22 cellular contexts compared by ENCODE assay signal in the genomic region with DNA sequence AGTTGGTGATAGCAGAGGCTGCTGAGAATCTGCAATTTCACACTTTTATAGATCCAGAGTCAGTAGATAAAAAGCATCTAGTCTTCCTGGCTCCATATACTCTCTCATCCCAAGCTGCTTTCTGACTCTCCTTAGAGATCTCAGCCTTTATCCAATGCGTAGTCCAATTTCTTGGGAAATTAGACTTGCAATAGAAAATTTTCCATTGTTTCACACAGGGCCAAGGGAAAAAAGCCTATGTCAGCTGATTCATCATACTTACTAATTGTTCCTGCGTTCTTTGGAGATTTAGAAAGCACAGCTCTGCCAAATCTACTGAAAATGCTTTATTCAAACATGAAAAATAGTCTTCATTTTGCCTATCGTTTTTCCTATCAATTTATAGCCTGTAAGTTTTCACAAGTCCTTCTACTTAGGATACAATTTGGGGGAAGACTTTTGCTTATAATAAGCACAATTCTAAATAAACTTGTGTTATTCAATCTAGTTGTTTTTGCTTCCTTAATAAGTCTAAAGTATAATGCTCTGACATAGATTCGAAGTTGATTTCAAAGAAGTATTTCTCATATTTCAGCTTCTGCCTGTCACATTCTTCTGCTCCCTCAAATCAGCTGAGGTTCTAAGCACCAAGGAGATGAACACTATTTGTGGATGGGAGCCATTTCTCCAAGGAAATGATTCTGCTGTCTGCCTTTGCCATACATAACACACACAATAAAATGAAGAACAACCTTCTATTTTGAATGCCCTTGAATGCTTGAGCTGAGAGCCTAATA.
DNase-seq lines count a peak whose midpoint lies in the region; ATAC-seq and TF ChIP-seq lines count a peak whose summit lies in the region.
"Had no signal": no experiment of that assay in that cellular context is flagged by ENCODE, and none has a peak within 500 bp of the region (broad histone marks: within the 10 kb centered on the region; RNA-seq: fewer than 3 reads in every experiment).

No MANE protein-coding gene starts in this region.

- peaks cover 6% of the 10 kb centered on the region; the same call in 1 of the 2 replicates for H3K9me2 ChIP-seq in GM23338 (ENCODE audit: insufficient read depth)

- CTCF ChIA-PET in GM10248 (lab: Yijun Ruan, JAX), result no interaction called here

- peaks cover 14% of the 10 kb centered on the region; the same call in 2 of the 3 replicates for H3K4me1 Mint-ChIP-seq in GM23338
- H3K4me1 Mint-ChIP-seq: central memory CD8-positive, alpha-beta T cell; stimulated activated naive CD8-positive, alpha-beta T cell treated with anti-CD3 and anti-CD28 coated beads, Interleukin-15, amount 100 ng/mL, for 72 hours; T-helper 17 cell had no signal

- POLR2A ChIA-PET in GM10248 (lab: Yijun Ruan, JAX), result no interaction called here

- H3K27ac Mint-ChIP-seq in GM23338, result no peak overlapping the region
- H3K27ac Mint-ChIP-seq: activated CD8-positive, alpha-beta T cell treated with anti-CD3 and anti-CD28 coated beads for 36 hours; activated naive CD8-positive, alpha-beta T cell; activated T-cell treated with anti-CD3 and anti-CD28 coated beads, Interleukin-2, amount 50 U/mL, for 72 hours; stimulated activated naive CD8-positive, alpha-beta T cell treated with anti-CD3 and anti-CD28 coated beads, Interleukin-15, amount 100 ng/mL, for 72 hours; T-helper 17 cell had no signal

- no peak overlapping the region for H3K27ac ChIP-seq in GM23338 (ENCODE audit: low read depth)
- H3K27ac ChIP-seq in SJCRH30, result no peak overlapping the region
- H3K27ac ChIP-seq: neutrophil had no signal

- H3F3A ChIP-seq in GM23338 (replicated peaks; ENCODE audit: low read depth), result no peaks in the 10 kb centered on the region

- H3K36me3 Mint-ChIP-seq in GM23338 (ENCODE audit: low read depth), result no peaks in the 10 kb centered on the region
- H3K36me3 Mint-ChIP-seq: activated naive CD8-positive, alpha-beta T cell had no signal

- H3K4me3 ChIP-seq in fibroblast of pulmonary artery (replicated peaks; ENCODE audit: low read depth, low read length) (no peak overlapping the region), retinal pigment epithelial cell (ENCODE audit: low read length) (no peak overlapping the region), GM23338 (no peak overlapping the region), SJCRH30 (no peak overlapping the region)

- no peak overlapping the region for H3K4me2 ChIP-seq in GM23338

- no peaks in the 10 kb centered on the region for H3K9me3 ChIP-seq in SJCRH30 (replicated peaks)
- H3K9me3 ChIP-seq: neutrophil had no signal

- H3K36me3 ChIP-seq in GM23338 (ENCODE audit: insufficient read depth) (no peaks in the 10 kb centered on the region), SJCRH30 (no peaks in the 10 kb centered on the region)
- H3K36me3 ChIP-seq: neutrophil had no signal

- H3K4me3 Mint-ChIP-seq in GM23338, result no peak overlapping the region
- H3K4me3 Mint-ChIP-seq: activated CD8-positive, alpha-beta T cell treated with anti-CD3 and anti-CD28 coated beads for 36 hours; activated naive CD8-positive, alpha-beta T cell; activated T-cell treated with anti-CD3 and anti-CD28 coated beads, Interleukin-2, amount 50 U/mL, for 72 hours; central memory CD8-positive, alpha-beta T cell; stimulated activated naive CD8-positive, alpha-beta T cell treated with anti-CD3 and anti-CD28 coated beads, Interleukin-15, amount 100 ng/mL, for 72 hours; T-helper 17 cell had no signal

- H3K27me3 Mint-ChIP-seq in GM23338 (ENCODE audit: insufficient read depth, low read depth, poor library complexity), result no peaks in the 10 kb centered on the region
- H3K27me3 Mint-ChIP-seq: activated CD8-positive, alpha-beta T cell treated with anti-CD3 and anti-CD28 coated beads for 36 hours; activated naive CD8-positive, alpha-beta T cell; central memory CD8-positive, alpha-beta T cell; stimulated activated naive CD8-positive, alpha-beta T cell treated with anti-CD3 and anti-CD28 coated beads, Interleukin-15, amount 100 ng/mL, for 72 hours; T-helper 17 cell had no signal

- H3K27me3 ChIP-seq in GM23338 (ENCODE audit: insufficient read depth) (no peaks in the 10 kb centered on the region), SJCRH30 (no peaks in the 10 kb centered on the region)
- H3K27me3 ChIP-seq: neutrophil had no signal

- DNase-seq in EH (ENCODE audit: low read depth), result peak; percentile 31
- DNase-seq in amniotic epithelial cell (ENCODE audit: low read depth), result peak; percentile 37
- peak; percentile 69 for DNase-seq in fibroblast of pulmonary artery (ENCODE audit: low read depth)
- peak; percentile 65 for DNase-seq in retinal pigment epithelial cell (ENCODE audit: low read depth)
- no peak for DNase-seq in GM10248 (ENCODE audit: extremely low spot score)
- no peak for DNase-seq in GM23338 (ENCODE audit: low spot score)
- DNase-seq in middle frontal gyrus (ENCODE audit: extremely low spot score, low spot score), result no peak
- DNase-seq in SJCRH30, result no peak
- DNase-seq: activated CD8-positive, alpha-beta T cell treated with anti-CD3 and anti-CD28 coated beads for 36 hours; activated T-cell treated with anti-CD3 and anti-CD28 coated beads, Interleukin-2, amount 50 U/mL, for 72 hours; EL; NCI-H1417; NCI-H2171; NCI-H69; right cardiac atrium; SIG-M5; stimulated activated CD4-positive, alpha-beta T cell treated with anti-CD3 and anti-CD28 coated beads, Interleukin-1b, Interleukin-23, amount 100 ng/mL, for 48 hours; stimulated activated naive CD8-positive, alpha-beta T cell treated with anti-CD3 and anti-CD28 coated beads, Interleukin-15, amount 100 ng/mL, for 72 hours; T-helper 17 cell had no signal

- no peak for ATAC-seq in GM23338
- ATAC-seq: activated CD8-positive, alpha-beta T cell treated with anti-CD3 and anti-CD28 coated beads for 36 hours; activated T-cell treated with anti-CD3 and anti-CD28 coated beads, Interleukin-2, amount 50 U/mL, for 72 hours; stimulated activated naive CD8-positive, alpha-beta T cell treated with anti-CD3 and anti-CD28 coated beads, Interleukin-15, amount 100 ng/mL, for 72 hours; T-helper 17 cell had no signal

- no peak for TF ChIP-seq CTCF in fibroblast of pulmonary artery (IDR thresholded peaks at IDR 0.05; ENCODE audit: low read length, missing control alignments)
- TF ChIP-seq CTCF in retinal pigment epithelial cell (conservative IDR thresholded peaks at IDR 0.05; ENCODE audit: low read depth, low read length), result no peak
- no peak for TF ChIP-seq CTCF in GM10248 (IDR thresholded peaks at IDR 0.05; ENCODE audit: control extremely low read depth, extremely low read depth, low read depth, missing control alignments)
- TF ChIP-seq CTCF in GM23338 (conservative IDR thresholded peaks at IDR 0.05; ENCODE audit: low read depth in 2 of 2), result no peak

- H3K4me1 ChIP-seq in GM23338 (ENCODE audit: insufficient read depth) (no peaks in the 10 kb centered on the region), SJCRH30 (peaks cover 4% of the 10 kb centered on the region; the same call in 1 of the 2 replicates)

- no peaks in the 10 kb centered on the region for H4K20me1 ChIP-seq in GM23338 (replicated peaks; ENCODE audit: insufficient read depth)

- no peaks in the 10 kb centered on the region for H3K79me2 ChIP-seq in GM23338 (replicated peaks; ENCODE audit: insufficient read depth)

- H3K9me3 Mint-ChIP-seq in GM23338, result no peaks in the 10 kb centered on the region
- H3K9me3 Mint-ChIP-seq: activated CD8-positive, alpha-beta T cell treated with anti-CD3 and anti-CD28 coated beads for 36 hours; central memory CD8-positive, alpha-beta T cell; stimulated activated naive CD8-positive, alpha-beta T cell treated with anti-CD3 and anti-CD28 coated beads, Interleukin-15, amount 100 ng/mL, for 72 hours had no signal

- H2AFZ ChIP-seq in GM23338, result no peak overlapping the region

Comparison
In these comparisons a context has a peak if more than half of its experiments do, and no peak if none do; other contexts are left out.
1. DNase-seq: peak in EH (single experiment), amniotic epithelial cell (single experiment), fibroblast of pulmonary artery (single experiment) and retinal pigment epithelial cell (single experiment); none in GM10248 (single experiment), GM23338 (single experiment), middle frontal gyrus (single experiment) and SJCRH30 (0 of 2).